Comparison of ENCODE assay signal across 9 cellular contexts in the genomic region with DNA sequence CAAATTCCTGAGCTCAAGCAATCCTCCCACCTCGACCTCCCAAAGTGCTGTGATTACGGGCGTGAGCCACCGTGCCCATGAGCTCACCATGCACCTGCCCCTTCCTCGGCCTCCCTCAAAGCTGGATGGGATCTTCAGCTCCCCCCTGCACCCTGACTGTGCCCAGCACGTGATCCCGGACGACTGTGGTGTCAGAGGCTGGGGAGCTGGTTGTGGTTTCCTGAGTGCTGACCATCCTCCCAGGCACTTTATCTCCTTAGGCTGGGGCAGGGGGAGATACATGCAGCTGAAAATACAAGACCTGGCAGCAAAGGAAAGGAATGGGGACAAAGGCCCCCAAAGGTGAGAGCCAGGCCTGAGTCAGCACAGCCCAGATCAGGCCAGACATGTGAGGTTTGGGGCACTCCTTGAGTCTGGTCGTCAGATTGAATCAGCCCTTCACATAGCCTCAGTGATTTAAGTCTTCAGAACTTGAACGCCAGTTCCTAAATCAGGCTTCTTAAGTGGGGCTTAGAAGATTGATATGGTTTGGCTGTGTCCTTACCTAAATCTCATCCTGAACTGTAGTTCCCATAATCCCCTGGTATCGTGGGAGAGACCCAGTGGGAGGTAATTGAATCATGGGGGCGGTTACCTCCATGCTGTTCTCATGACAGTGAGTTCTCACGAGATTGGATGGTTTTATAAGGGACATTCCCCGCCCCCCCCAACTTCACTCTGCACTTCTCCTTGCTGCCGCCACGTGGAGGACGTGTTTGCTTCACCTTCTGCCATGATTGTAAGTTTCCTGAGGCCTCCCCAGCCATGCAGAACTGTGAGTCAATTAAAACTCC. TPM values are rescaled to one million over a fixed set of nuclear protein-coding genes. Genes with fewer than 3 reads are reported as not detected.
A peak's percentile ranks its signal among the peaks of the same experiment; 100 is the strongest.
DNase-seq lines count a peak whose midpoint lies in the region; TF ChIP-seq lines count a peak whose summit lies in the region.
"Had no signal": no experiment of that assay in that cellular context is flagged by ENCODE, and none has a peak within 500 bp of the region (broad histone marks: within the 10 kb centered on the region; RNA-seq: fewer than 3 reads in every experiment).

No MANE protein-coding gene starts in this region.

- H2AK5ac ChIP-seq in H9 (ENCODE audit: insufficient read length, low read length), result no peak overlapping the region

- H3K27me3 Mint-ChIP-seq in CD14-positive monocyte (ENCODE audit: low read depth in 3 of 3) (peaks cover 1 to 3% (median 3%) of the 10 kb centered on the region in 3 donors), H9 (ENCODE audit: low read depth) (peaks cover 4% of the 10 kb centered on the region)
- H3K27me3 Mint-ChIP-seq in dendritic cell treated with granulocyte-macrophage colony-stimulating factor and Interleukin-4, amounts not matched to agents 40 ng/mL and 50 ng/mL, for 4 days, result peaks cover 2% of the 10 kb centered on the region

- no peaks in the 10 kb centered on the region for H3K9me3 Mint-ChIP-seq in CD14-positive monocyte
- H3K9me3 Mint-ChIP-seq in H9, result peaks cover 0 to 3% of the 10 kb centered on the region in 2 experiments; a peak in 1 of 5 replicates
- H3K9me3 Mint-ChIP-seq in dendritic cell treated with granulocyte-macrophage colony-stimulating factor and Interleukin-4, amounts not matched to agents 40 ng/mL and 50 ng/mL, for 4 days, result no peaks in the 10 kb centered on the region

- no peak overlapping the region for H3K18ac ChIP-seq in H9 (ENCODE audit: insufficient read length, low read depth, low read length)

- no peak overlapping the region for H3K27ac ChIP-seq in H9 (ENCODE audit: insufficient read length, low read depth, low read length)
- H3K27ac ChIP-seq: epithelial cell of prostate had no signal

- H3K27ac Mint-ChIP-seq in CD14-positive monocyte (peak overlapping the region; percentile 80 to 93 (median 90)), H9 (peak overlapping the region in 1 of 3 experiments; percentile 92; a peak in 1 of 7 replicates)
- peak overlapping the region; percentile 63 for H3K27ac Mint-ChIP-seq in dendritic cell treated with granulocyte-macrophage colony-stimulating factor and Interleukin-4, amounts not matched to agents 40 ng/mL and 50 ng/mL, for 4 days

- H2BK20ac ChIP-seq in H9 (ENCODE audit: low read depth, low read length, poor library complexity, severe bottlenecking), result no peak overlapping the region

- DNase-seq in CD14-positive monocyte (ENCODE audit: low spot score) (peak; percentile 79), H9 (peak; percentile 82), SK-MEL-5 (ENCODE audit: low read depth, low spot score) (peak; percentile 95), NCI-H1417 (lab: John Stamatoyannopoulos, UW) (no peak), activated gamma-delta T cell treated with Interleukin-2 at 50 U/mL for 16 hours (no peak), NCI-H128 (lab: John Stamatoyannopoulos, UW; ENCODE audit: unreplicated experiment) (no peak)
- peak; percentile 49 for DNase-seq in stimulated activated CD4-positive, alpha-beta T cell treated with anti-CD3 and anti-CD28 coated beads, Interleukin-4, amount 100 ng/mL, for 24 hours

- intact Hi-C loops in CD14-positive monocyte (cut with micrococcal nuclease), result loop anchor here (1.0 to 5.0 kb wide), 3 partner anchors 64 to 86 kb away; a partner anchor contains a TSS
- intact Hi-C loops in dendritic cell treated with granulocyte-macrophage colony-stimulating factor and Interleukin-4, amounts not matched to agents 40 ng/mL and 50 ng/mL, for 4 days (cut with micrococcal nuclease), result loop anchor here (1.0 to 5.0 kb wide), 3 partner anchors 34 to 82 kb away; a partner anchor contains a TSS

- H3K4me2 ChIP-seq in H9 (ENCODE audit: insufficient read depth, insufficient read length, low read length), result no peak overlapping the region

- no peak overlapping the region for H3K9ac ChIP-seq in H9 (ENCODE audit: extremely low read depth, insufficient read length, low read length)

- no peaks in the 10 kb centered on the region for H3K27me3 ChIP-seq in H9 (ENCODE audit: insufficient read depth, low read length)

- in situ Hi-C loops in SK-MEL-5 (cut with HindIII; ENCODE audit: low pct_unique_long_range_greater_than_20kb, low sequenced_read_pairs), result no loop called here

- no peak overlapping the region for H3K23ac ChIP-seq in H9 (ENCODE audit: insufficient read length, low read depth, low read length)

- H3K4me1 Mint-ChIP-seq in CD14-positive monocyte (peaks cover 34% of the 10 kb centered on the region), H9 (peaks cover 17 to 31% of the 10 kb centered on the region in 2 experiments)
- H3K4me1 Mint-ChIP-seq in dendritic cell treated with granulocyte-macrophage colony-stimulating factor and Interleukin-4, amounts not matched to agents 40 ng/mL and 50 ng/mL, for 4 days (ENCODE audit: low read depth), result peaks cover 52% of the 10 kb centered on the region

- no peak overlapping the region for H3K14ac ChIP-seq in H9 (ENCODE audit: insufficient read depth, low read length)

- H3K56ac ChIP-seq in H9 (ENCODE audit: insufficient read length, low read depth, low read length), result no peak overlapping the region

- WGBS in H9 (ENCODE audit: extremely low coverage, insufficient read length, low lambda C conversion rate), result no CpG with 5 or more reads among the region's 17 CpGs

- no peak overlapping the region for H3T11ph ChIP-seq in H9 (ENCODE audit: low read length)

- no peak overlapping the region for H2BK15ac ChIP-seq in H9 (ENCODE audit: low read depth, low read length)

- H2BK12ac ChIP-seq in H9 (ENCODE audit: insufficient read length, low read depth, low read length), result no peak overlapping the region

- peak; percentile 38 for TF ChIP-seq CTCF in CD14-positive monocyte (IDR thresholded peaks at IDR 0.05)
- TF ChIP-seq CTCF in H9 (conservative IDR thresholded peaks at IDR 0.05), result no peak

- no peaks in the 10 kb centered on the region for H3K23me2 ChIP-seq in H9 (ENCODE audit: insufficient read length, low read depth, low read length, poor library complexity, severe bottlenecking)

- no peaks in the 10 kb centered on the region; the same call in 1 of the 2 replicates for H3K4me1 ChIP-seq in H9 (ENCODE audit: insufficient read depth, low read length)

- no peak overlapping the region for H3K4ac ChIP-seq in H9 (ENCODE audit: low read depth, low read length)

- H4K91ac ChIP-seq in H9 (ENCODE audit: insufficient read length, low read depth, low read length), result no peak overlapping the region

- no peaks in the 10 kb centered on the region for H4K20me1 ChIP-seq in H9 (ENCODE audit: control insufficient read depth, insufficient read depth, insufficient read length)

- H3K79me1 ChIP-seq in H9 (ENCODE audit: insufficient read depth, low read depth, low read length, poor library complexity, severe bottlenecking), result no peaks in the 10 kb centered on the region

- H2AFZ ChIP-seq in H9 (ENCODE audit: low read length), result no peak overlapping the region

- H4K8ac ChIP-seq in H9 (replicated peaks; ENCODE audit: insufficient read length, low read depth, low read length), result no peak overlapping the region

- H3K9me3 ChIP-seq in H9 (ENCODE audit: control insufficient read depth, low read depth, low read length), result no peaks in the 10 kb centered on the region

- H3K36me3 Mint-ChIP-seq in CD14-positive monocyte (peaks cover 20 to 26% of the 10 kb centered on the region in 2 donors), H9 (ENCODE audit: insufficient read depth in 1 of 3, low read depth in 3 of 3) (peaks cover 4 to 9% (median 6%) of the 10 kb centered on the region in 3 experiments; a peak in 5 of 7 replicates)
- peaks cover 25% of the 10 kb centered on the region for H3K36me3 Mint-ChIP-seq in dendritic cell treated with granulocyte-macrophage colony-stimulating factor and Interleukin-4, amounts not matched to agents 40 ng/mL and 50 ng/mL, for 4 days (ENCODE audit: low read depth)

- peak overlapping the region in 1 of 2 donors; percentile 31 for H3K4me3 Mint-ChIP-seq in CD14-positive monocyte
- no peak overlapping the region; a peak in 1 of 5 replicates for H3K4me3 Mint-ChIP-seq in H9
- no peak overlapping the region for H3K4me3 Mint-ChIP-seq in dendritic cell treated with granulocyte-macrophage colony-stimulating factor and Interleukin-4, amounts not matched to agents 40 ng/mL and 50 ng/mL, for 4 days

- H4K5ac ChIP-seq in H9 (ENCODE audit: insufficient read length, low read depth, low read length), result no peak overlapping the region

- no peak overlapping the region for H2BK5ac ChIP-seq in H9 (ENCODE audit: insufficient read length, low read length)

- H3K79me2 ChIP-seq in H9 (ENCODE audit: insufficient read depth, low read length), result no peaks in the 10 kb centered on the region

- H2BK120ac ChIP-seq in H9 (ENCODE audit: low read depth, low read length, poor library complexity, severe bottlenecking), result no peak overlapping the region

RNA-seq across cellular contexts. Expression of a gene that starts 35.8 kb away (rescaled TPM):
- 100 to 1,000 TPM; 123 to 158 TPM for polyA plus RNA-seq in CD14-positive monocyte
- 23.7 and 24.9 TPM in 2 replicates for total RNA-seq in H9 (2021)
- total RNA-seq in SK-MEL-5 (2014; rRNA removed; shearing (Covaris generic)), result 3.3 and 4.0 TPM in 2 replicates
- 60.2 and 68.2 TPM in 2 replicates for polyA plus RNA-seq in SK-MEL-5 (2015; cell fraction: cytosol; rRNA removed)
- 33.7 and 45.3 TPM in 2 replicates for polyA plus RNA-seq in SK-MEL-5 (2015; cell fraction: nucleus; rRNA removed)

RNA-seq across cellular contexts. Expression of a gene that starts 59.0 kb away (rescaled TPM):
- polyA plus RNA-seq in CD14-positive monocyte, result 100 to 1,000 TPM; 562 to 582 TPM
- total RNA-seq in H9 (2021), result 650 and 676 TPM in 2 replicates
- total RNA-seq in SK-MEL-5 (2014; rRNA removed; shearing (Covaris generic)), result 775 and 835 TPM in 2 replicates
- 738 and 888 TPM in 2 replicates for polyA plus RNA-seq in SK-MEL-5 (2015; cell fraction: cytosol; rRNA removed)
- 476 and 534 TPM in 2 replicates for polyA plus RNA-seq in SK-MEL-5 (2015; cell fraction: nucleus; rRNA removed)

Comparison
In these comparisons a context has a peak if more than half of its experiments do, and no peak if none do; other contexts are left out.
1. DNase-seq: peak in CD14-positive monocyte (single experiment), H9 (single experiment), SK-MEL-5 (single experiment) and stimulated activated CD4-positive, alpha-beta T cell treated with anti-CD3 and anti-CD28 coated beads, Interleukin-4, amount 100 ng/mL, for 24 hours (single experiment); none in NCI-H1417 (0 of 3), activated gamma-delta T cell treated with Interleukin-2 at 50 U/mL for 16 hours (single experiment) and NCI-H128 (single experiment).